ENCODE assay signal across 1 cellular context in genomic region chr2:20822535-20823490, GRCh38.
TF ChIP-seq lines count a peak whose summit lies in the region.

LDAH (minus strand) TSS chr2:20823101; CDS start chr2:20801463, 21,638 bp downstream.

TF ChIP-seq in HepG2, 621 proteins besides CTCF, POLR2A, EP300 and RAD21 (continued from another document and continues in another):
- TF ChIP-seq AKNA (CRISPR knock-in tag; IDR thresholded peaks at IDR 0.05; ENCODE audit: borderline replicate concordance) = peak; percentile 81; the same call in 1 of the 2 replicates
- peak; percentile 97 for TF ChIP-seq ETV6 (CRISPR knock-in tag; conservative IDR thresholded peaks at IDR 0.05)
- peak; percentile 100 for TF ChIP-seq CREM (IDR thresholded peaks at IDR 0.05)
- peak; percentile 97 for TF ChIP-seq CREM (CRISPR knock-in tag; IDR thresholded peaks at IDR 0.05)
- TF ChIP-seq CSRNP2 (CRISPR knock-in tag; conservative IDR thresholded peaks at IDR 0.05; ENCODE audit: low read depth) = no peak
- TF ChIP-seq SMARCE1 (IDR thresholded peaks at IDR 0.05; ENCODE audit: borderline replicate concordance) = no peak
- no peak; the same call in 1 of the 2 replicates for TF ChIP-seq RNF2 (conservative IDR thresholded peaks at IDR 0.05; ENCODE audit: low read depth)
- TF ChIP-seq NFYB (CRISPR knock-in tag; IDR thresholded peaks at IDR 0.05) = peak; percentile 60; the same call in 1 of the 2 replicates
- peak; percentile 92 for TF ChIP-seq ZNF124 (CRISPR knock-in tag; IDR thresholded peaks at IDR 0.05)
- peak; percentile 84; the same call in 1 of the 2 replicates for TF ChIP-seq ZNF614 (CRISPR knock-in tag; IDR thresholded peaks at IDR 0.05; ENCODE audit: borderline replicate concordance)
- peak; percentile 97 for TF ChIP-seq ZFX (CRISPR knock-in tag; IDR thresholded peaks at IDR 0.05; ENCODE audit: low read depth)
- TF ChIP-seq ZNF367 (CRISPR knock-in tag; IDR thresholded peaks at IDR 0.05; ENCODE audit: borderline replicate concordance) = peak; percentile 89; the same call in 1 of the 2 replicates
- TF ChIP-seq USF2 (IDR thresholded peaks at IDR 0.05; ENCODE audit: low read depth, low read length) = peak; percentile 78
- peak; percentile 93 for TF ChIP-seq USF2 (CRISPR knock-in tag; IDR thresholded peaks at IDR 0.05; ENCODE audit: borderline replicate concordance)
- peak; percentile 64 for TF ChIP-seq MNT (IDR thresholded peaks at IDR 0.05)
- peak; percentile 94; the same call in 1 of the 2 replicates for TF ChIP-seq NFKB2 (CRISPR knock-in tag; IDR thresholded peaks at IDR 0.05; ENCODE audit: borderline replicate concordance)
- no peak for TF ChIP-seq DMTF1 (CRISPR knock-in tag; IDR thresholded peaks at IDR 0.05)
- 0 out of 2 replicates have a peak, but pooled peaks have one; percentile 51 for TF ChIP-seq NFKBIZ (CRISPR knock-in tag; IDR thresholded peaks at IDR 0.05)
- peak; percentile 95 for TF ChIP-seq MAZ (IDR thresholded peaks at IDR 0.05; ENCODE audit: borderline replicate concordance, low read depth, low read length)
- peak; percentile 99 for TF ChIP-seq MAZ (CRISPR knock-in tag; IDR thresholded peaks at IDR 0.05; ENCODE audit: low read depth)
- peak; percentile 99 for TF ChIP-seq ZNF572 (CRISPR knock-in tag; IDR thresholded peaks at IDR 0.05)
- no peak for TF ChIP-seq ZNF260 (CRISPR knock-in tag; IDR thresholded peaks at IDR 0.05; ENCODE audit: borderline replicate concordance, low read depth)
- TF ChIP-seq PCBP2 (optimal IDR thresholded peaks at IDR 0.05; ENCODE audit: low read depth, low read length, poor library complexity, severe bottlenecking) = no peak
- peak; percentile 85 for TF ChIP-seq BRCA1 (CRISPR knock-in tag; IDR thresholded peaks at IDR 0.05)
- TF ChIP-seq MLLT10 (CRISPR knock-in tag; IDR thresholded peaks at IDR 0.05) = no peak
- peak; percentile 76 for TF ChIP-seq NCOA2 (CRISPR knock-in tag; IDR thresholded peaks at IDR 0.05)
- TF ChIP-seq ZBTB39 (CRISPR knock-in tag; IDR thresholded peaks at IDR 0.05) = peak; percentile 81; the same call in 1 of the 2 replicates
- TF ChIP-seq ZBTB44 (CRISPR knock-in tag; IDR thresholded peaks at IDR 0.05) = no peak; the same call in 1 of the 2 replicates
- peak; percentile 64; the same call in 1 of the 2 replicates for TF ChIP-seq FIP1L1 (IDR thresholded peaks at IDR 0.05; ENCODE audit: borderline replicate concordance, insufficient read depth, low read depth, low read length)
- peak; percentile 72; the same call in 1 of the 2 replicates for TF ChIP-seq KDM1A (CRISPR knock-in tag; IDR thresholded peaks at IDR 0.05)
- no peak for TF ChIP-seq CEBPB (IDR thresholded peaks at IDR 0.05; ENCODE audit: borderline replicate concordance, low read depth, low read length)
- no peak for TF ChIP-seq SMARCC2 (IDR thresholded peaks at IDR 0.05)
- peak; percentile 62 for TF ChIP-seq DNMT3B (CRISPR knock-in tag; conservative IDR thresholded peaks at IDR 0.05)
- peak; percentile 65; the same call in 1 of the 2 replicates for TF ChIP-seq ZNF317 (CRISPR knock-in tag; IDR thresholded peaks at IDR 0.05)
- peak; percentile 96 for TF ChIP-seq THAP11 (CRISPR knock-in tag; IDR thresholded peaks at IDR 0.05)
- TF ChIP-seq ZBTB2 (CRISPR knock-in tag; IDR thresholded peaks at IDR 0.05; ENCODE audit: low read depth) = peak; percentile 55; the same call in 1 of the 2 replicates
- TF ChIP-seq XBP1 (CRISPR knock-in tag; IDR thresholded peaks at IDR 0.05) = no peak
- TF ChIP-seq HES4 (CRISPR knock-in tag; IDR thresholded peaks at IDR 0.05; ENCODE audit: borderline replicate concordance) = peak; percentile 96
- peak; percentile 91 for TF ChIP-seq ZNF552 (CRISPR knock-in tag; IDR thresholded peaks at IDR 0.05; ENCODE audit: borderline replicate concordance)
- peak; percentile 95 for TF ChIP-seq ZFP91 (CRISPR knock-in tag; IDR thresholded peaks at IDR 0.05; ENCODE audit: borderline replicate concordance)
